Comparison of ENCODE assay signal across 28 cellular contexts in the genomic region with DNA sequence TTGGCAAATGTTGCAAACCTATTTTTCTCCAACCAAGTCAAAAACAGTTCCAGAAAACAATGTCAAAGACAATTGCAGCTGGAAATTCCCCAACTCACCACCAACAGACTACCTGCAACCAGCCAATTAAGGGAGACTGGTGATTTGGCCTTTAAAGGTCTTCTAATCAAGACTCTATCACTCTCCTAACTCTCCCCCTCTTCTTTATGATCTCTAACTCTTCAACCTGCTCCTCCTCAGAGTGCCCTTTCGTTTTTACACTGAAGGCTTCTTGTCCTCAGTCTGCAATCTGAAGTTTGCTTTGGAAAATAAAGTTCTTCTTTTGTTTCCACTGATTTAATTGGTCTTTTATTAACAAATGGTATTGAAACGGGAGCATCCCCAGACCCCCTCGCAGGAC.
"Had no signal": no experiment of that assay in that cellular context is flagged by ENCODE, and none has a peak within 500 bp of the region (broad histone marks: within the 10 kb centered on the region; RNA-seq: fewer than 3 reads in every experiment).

No MANE protein-coding gene starts in this region.

- H3K36me3 ChIP-seq: left lung, lower lobe of right lung, ovary, right atrium auricular region, right lobe of liver, tibial nerve, upper lobe of left lung, vagina had no signal

- ATAC-seq: left colon; left lung; lower lobe of right lung; natural killer cell; right lobe of liver; stimulated activated memory B cell treated with anti-CD40 and anti-IgM and Interleukin-4, amounts not matched to agents 10 μg/mL and 1 μg/mL and 100 μg/mL, for 72 hours; stimulated activated naive CD8-positive, alpha-beta T cell treated with anti-CD3 and anti-CD28 coated beads, Interleukin-15, amount 100 ng/mL, for 72 hours had no signal

- H3K27ac Mint-ChIP-seq: immature natural killer cell; mesothelial cell of epicardium; naive B cell; natural killer cell; nephron progenitor cell; progenitor cell of endocrine pancreas; stimulated activated memory B cell treated with anti-CD40 and anti-IgM and Interleukin-4, amounts not matched to agents 10 μg/mL and 1 μg/mL and 100 μg/mL, for 72 hours; stimulated activated naive CD8-positive, alpha-beta T cell treated with anti-CD3 and anti-CD28 coated beads, Interleukin-15, amount 100 ng/mL, for 72 hours had no signal

- H3K27me3 ChIP-seq: left lung, ovary, right atrium auricular region, right lobe of liver, tibial nerve, upper lobe of left lung, vagina had no signal

- H3K4me1 Mint-ChIP-seq: immature natural killer cell; naive B cell; natural killer cell; nephron progenitor cell; stimulated activated memory B cell treated with anti-CD40 and anti-IgM and Interleukin-4, amounts not matched to agents 10 μg/mL and 1 μg/mL and 100 μg/mL, for 72 hours; stimulated activated naive CD8-positive, alpha-beta T cell treated with anti-CD3 and anti-CD28 coated beads, Interleukin-15, amount 100 ng/mL, for 72 hours had no signal

- H3K27me3 Mint-ChIP-seq: naive B cell; progenitor cell of endocrine pancreas; stimulated activated memory B cell treated with anti-CD40 and anti-IgM and Interleukin-4, amounts not matched to agents 10 μg/mL and 1 μg/mL and 100 μg/mL, for 72 hours; stimulated activated naive CD8-positive, alpha-beta T cell treated with anti-CD3 and anti-CD28 coated beads, Interleukin-15, amount 100 ng/mL, for 72 hours had no signal

- H3K4me2 ChIP-seq: smooth muscle cell had no signal

- H3K9me3 ChIP-seq: lower lobe of right lung, ovary, right atrium auricular region, right lobe of liver, vagina had no signal

- H3K27ac ChIP-seq: left lung, lower lobe of right lung, ovary, right atrium auricular region, right lobe of liver, tibial nerve, upper lobe of left lung, vagina had no signal

- DNase-seq: hypothalamus; immature natural killer cell; kidney; left colon; left lung; lower lobe of right lung; mammary epithelial cell; mesenchymal stem cell; naive B cell; natural killer cell; nephron progenitor cell; ovary; right lobe of liver; stimulated activated CD4-positive, alpha-beta T cell treated with anti-CD3 and anti-CD28 coated beads, Interleukin-1b, Interleukin-23, amount 100 ng/mL, for 48 hours; stimulated activated CD4-positive, alpha-beta T cell treated with anti-CD3 and anti-CD28 coated beads, Interleukin-2, amount 100 ng/mL, for 48 hours; stimulated activated CD4-positive, alpha-beta T cell treated with anti-CD3 and anti-CD28 coated beads, Interleukin-4, amount 100 ng/mL, for 4 hours; stimulated activated CD8-positive, alpha-beta memory T cell treated with anti-CD3 and anti-CD28 coated beads, Interleukin-4, amount 100 ng/mL, for 48 hours; stimulated activated naive CD4-positive, alpha-beta T cell treated with Interleukin-2 at 50 U/mL for 16 hours; stimulated activated naive CD8-positive, alpha-beta T cell treated with anti-CD3 and anti-CD28 coated beads, Interleukin-15, amount 100 ng/mL, for 72 hours; substantia nigra had no signal

- H3K4me3 ChIP-seq: left lung, lower lobe of right lung, ovary, right atrium auricular region, right lobe of liver, smooth muscle cell, tibial nerve, upper lobe of left lung, vagina had no signal

- H3K4me1 ChIP-seq: left lung, lower lobe of right lung, right atrium auricular region, right lobe of liver, tibial nerve, upper lobe of left lung, vagina had no signal

- H3K36me3 Mint-ChIP-seq: immature natural killer cell; naive B cell; stimulated activated memory B cell treated with anti-CD40 and anti-IgM and Interleukin-4, amounts not matched to agents 10 μg/mL and 1 μg/mL and 100 μg/mL, for 72 hours had no signal

- H3K4me3 Mint-ChIP-seq: immature natural killer cell; mesothelial cell of epicardium; naive B cell; natural killer cell; nephron progenitor cell; stimulated activated memory B cell treated with anti-CD40 and anti-IgM and Interleukin-4, amounts not matched to agents 10 μg/mL and 1 μg/mL and 100 μg/mL, for 72 hours; stimulated activated naive CD8-positive, alpha-beta T cell treated with anti-CD3 and anti-CD28 coated beads, Interleukin-15, amount 100 ng/mL, for 72 hours had no signal
